15 cellular contexts compared by ENCODE assay signal in genomic region chr18:54787098-54787497, GRCh38. TPM values are rescaled to one million over a fixed set of nuclear protein-coding genes. Genes with fewer than 3 reads are reported as not detected.
A peak's percentile ranks its signal among the peaks of the same experiment; 100 is the strongest.
DNase-seq lines count a peak whose midpoint lies in the region; ATAC-seq, FAIRE-seq and TF ChIP-seq lines count a peak whose summit lies in the region.
"Had no signal": no experiment of that assay in that cellular context is flagged by ENCODE, and none has a peak within 500 bp of the region (broad histone marks: within the 10 kb centered on the region; RNA-seq: fewer than 3 reads in every experiment).

No MANE protein-coding gene starts in this region.

- intact Hi-C loops in endothelial cell of umbilical vein (cut with micrococcal nuclease) = no loop called here

- H3K9ac ChIP-seq in Loucy (ENCODE audit: low read depth, low read length, poor library complexity, severe bottlenecking) (no peak overlapping the region), endothelial cell of umbilical vein (replicated peaks; ENCODE audit: extremely low read depth, insufficient read depth, low read length) (no peak overlapping the region)

- POLR2A ChIA-PET in endothelial cell of umbilical vein (lab: Charles Lee) = no interaction called here

- H3K79me2 ChIP-seq in Loucy (ENCODE audit: insufficient read depth, low read length) (no peaks in the 10 kb centered on the region), endothelial cell of umbilical vein (ENCODE audit: control insufficient read depth, insufficient read depth, low read length) (no peaks in the 10 kb centered on the region), osteoblast (ENCODE audit: insufficient read depth, low read length) (no peaks in the 10 kb centered on the region)

- peaks cover 6% of the 10 kb centered on the region; the same call in 1 of the 2 replicates for H3F3A ChIP-seq in Loucy (ENCODE audit: low read depth)

- peak overlapping the region; percentile 19; the same call in 1 of the 2 replicates for H2AFZ ChIP-seq in Loucy (ENCODE audit: low read length)
- H2AFZ ChIP-seq in endothelial cell of umbilical vein (ENCODE audit: low read depth, low read length) = peak overlapping the region; percentile 19
- H2AFZ ChIP-seq in osteoblast (ENCODE audit: low read length) = peak overlapping the region; percentile 69

- H3K9me2 ChIP-seq in Loucy (replicated peaks; ENCODE audit: low read depth, low read length) = no peaks in the 10 kb centered on the region

- H3K27me3 ChIP-seq in Loucy (ENCODE audit: insufficient read depth, low read length, poor library complexity, severe bottlenecking) (no peaks in the 10 kb centered on the region), endothelial cell of umbilical vein (ENCODE audit: control insufficient read depth in 2 of 2, insufficient read depth in 2 of 2, low read length in 2 of 2) (no peaks in the 10 kb centered on the region), osteoblast (ENCODE audit: insufficient read depth, low read length) (no peaks in the 10 kb centered on the region)

- peaks cover 41% of the 10 kb centered on the region for H3K4me1 ChIP-seq in Loucy (ENCODE audit: insufficient read depth, low read length, poor library complexity, severe bottlenecking)
- no peaks in the 10 kb centered on the region for H3K4me1 ChIP-seq in endothelial cell of umbilical vein (ENCODE audit: control insufficient read depth, extremely low read depth, insufficient read depth, low read length)
- peaks cover 15% of the 10 kb centered on the region for H3K4me1 ChIP-seq in osteoblast (ENCODE audit: insufficient read depth, low read length)

- no peak for FAIRE-seq in endothelial cell of umbilical vein (lab: Jason Lieb, UNC)
- FAIRE-seq: RCC 7860 had no signal

- H3K4me2 ChIP-seq in Loucy (ENCODE audit: low read depth, low read length, poor library complexity, severe bottlenecking) (peak overlapping the region; percentile 56), endothelial cell of umbilical vein (ENCODE audit: insufficient read depth, low read length) (no peak overlapping the region), osteoblast (ENCODE audit: insufficient read depth, low read length) (peak overlapping the region; percentile 42)

- H3K36me3 ChIP-seq in Loucy (ENCODE audit: insufficient read depth, low read length) (no peaks in the 10 kb centered on the region), endothelial cell of umbilical vein (ENCODE audit: control insufficient read depth in 2 of 2, extremely low read depth in 1 of 2, insufficient read depth in 2 of 2, low read length in 2 of 2) (no peaks in the 10 kb centered on the region), osteoblast (ENCODE audit: insufficient read depth, low read length) (no peaks in the 10 kb centered on the region)

- no peaks in the 10 kb centered on the region for H3K9me1 ChIP-seq in endothelial cell of umbilical vein (replicated peaks; ENCODE audit: control insufficient read depth, extremely low read depth, insufficient read depth, low read length)

- H3K4me3 ChIP-seq in Loucy (ENCODE audit: low read length, poor library complexity, severe bottlenecking) (peak overlapping the region; percentile 14), endothelial cell of umbilical vein (replicated peaks in 1 of 3; ENCODE audit: insufficient read depth in 1 of 3, low read depth in 1 of 3, low read length in 3 of 3) (no peak overlapping the region), osteoblast (ENCODE audit: insufficient read depth, low read length) (no peak overlapping the region)

- H3K9me3 ChIP-seq in Loucy (ENCODE audit: insufficient read depth, low read depth, low read length) (no peaks in the 10 kb centered on the region), endothelial cell of umbilical vein (replicated peaks; ENCODE audit: control insufficient read depth, insufficient read depth, low read length) (no peaks in the 10 kb centered on the region), osteoblast (ENCODE audit: low read depth, low read length) (no peaks in the 10 kb centered on the region)

- H4K20me1 ChIP-seq in Loucy (ENCODE audit: insufficient read depth, low read length, poor library complexity, severe bottlenecking) (no peaks in the 10 kb centered on the region), endothelial cell of umbilical vein (replicated peaks; ENCODE audit: control insufficient read depth, extremely low read depth, insufficient read depth, low read length) (no peaks in the 10 kb centered on the region), osteoblast (ENCODE audit: insufficient read depth, low read length) (no peaks in the 10 kb centered on the region)

- dilution Hi-C loops in endothelial cell of umbilical vein (cut with MboI; ENCODE audit: extremely low pct_ligation_motif_present, low sequenced_read_pairs) = no loop called here

- no TSS peak for BruUV-seq in endothelial cell of umbilical vein (replicated peaks; lab: Mats Ljungman, UMichigan)

- CTCF ChIA-PET in endothelial cell of umbilical vein (lab: Charles Lee) = interaction anchor here (1.2 to 1.8 kb wide), 2 partner anchors 12 to 196 kb away, joined by 3 to 11 read pairs; no protein-coding TSS in a partner anchor

- no peak for ATAC-seq in HG03196 (IDR thresholded peaks at IDR 0.05; ENCODE audit: unreplicated experiment)
- ATAC-seq: HCT116 had no signal

- TF ChIP-seq POLR2A in endothelial cell of umbilical vein (IDR thresholded peaks at IDR 0.05; ENCODE audit: low read depth, low read length) = no peak

- in situ Hi-C loops in G401 (cut with HindIII; ENCODE audit: low sequenced_read_pairs) = no loop called here

- DNase-seq in G401 (ENCODE audit: low spot score) = peak; percentile 11
- DNase-seq in endothelial cell of umbilical vein (ENCODE audit: low read depth, low spot score) = no peak
- DNase-seq in osteoblast (ENCODE audit: insufficient read length, low spot score, missing footprints) = no peak
- DNase-seq in EL = no peak
- DNase-seq in NCI-H146 (lab: John Stamatoyannopoulos, UW) = no peak
- no peak for DNase-seq in activated CD4-positive, alpha-beta T cell treated with anti-CD3 and anti-CD28 coated beads, Interleukin-2, amount 50 U/mL, for 4 hours
- DNase-seq: CD8-positive, alpha-beta memory T cell; NCI-H1092; NCI-H2029; NCI-H524; SHP77 treated with DMSO at 0.1 percent for 48 hours had no signal

- H3K27ac ChIP-seq in endothelial cell of umbilical vein (ENCODE audit: insufficient read depth, low read depth, low read length) (no peak overlapping the region), osteoblast (ENCODE audit: low read depth, low read length) (peak overlapping the region; percentile 48)

- TF ChIP-seq CTCF in Loucy (conservative IDR thresholded peaks at IDR 0.05; ENCODE audit: low read length) (no peak), endothelial cell of umbilical vein (IDR thresholded peaks at IDR 0.05; ENCODE audit: extremely low read depth in 1 of 2, insufficient read depth in 1 of 2, low read depth in 1 of 2, low read length in 2 of 2) (no peak), osteoblast (IDR thresholded peaks at IDR 0.05; ENCODE audit: extremely low read depth, low read depth, low read length) (no peak)

TF ChIP-seq in endothelial cell of umbilical vein, 7 proteins besides CTCF, POLR2A, EP300 and RAD21:
- TF ChIP-seq FOS (IDR thresholded peaks at IDR 0.05; ENCODE audit: borderline replicate concordance, insufficient read depth, low read length) = no peak
- TF ChIP-seq MAX (IDR thresholded peaks at IDR 0.05; ENCODE audit: insufficient read depth, insufficient read length) = peak; percentile 69

RNA-seq across cellular contexts. Expression of gene RAB27B, which starts 41.2 kb away (rescaled TPM):
- not detected in 2 replicates for total RNA-seq in G401 (2014; rRNA removed; shearing (Covaris generic))
- total RNA-seq in endothelial cell of umbilical vein (0.09 TPM in 1 of 2 replicates, not detected in the other), osteoblast (55.7 and 99.0 TPM in 2 replicates)
- polyA plus RNA-seq in endothelial cell of umbilical vein = not detected in 2 replicates
- polyA plus RNA-seq in endothelial cell of umbilical vein (2011; cell fraction: cytosol; rRNA removed) = 0.01 TPM in 2 replicates
- 0.01 and 0.03 TPM in 2 replicates for polyA plus RNA-seq in endothelial cell of umbilical vein (2011; cell fraction: nucleus; rRNA removed)
- 0.07 TPM in 1 of 2 replicates, not detected in the other for polyA plus RNA-seq in endothelial cell of umbilical vein (2012)
- 0.02 TPM in 1 of 2 replicates, not detected in the other for polyA minus RNA-seq in endothelial cell of umbilical vein
- 7.2 TPM for polyA minus RNA-seq in endothelial cell of umbilical vein (2011; cell fraction: cytosol; rRNA and poly(A)+ RNA removed)
- 0.05 TPM in 1 of 2 replicates, not detected in the other for polyA minus RNA-seq in endothelial cell of umbilical vein (2011; cell fraction: nucleus; rRNA and poly(A)+ RNA removed)

Comparison
In these comparisons a context has a peak if more than half of its experiments do, and no peak if none do; other contexts are left out.
1. H2AFZ ChIP-seq: peak in every context shown above with its lines; median percentile 69 in osteoblast; 19 in Loucy; 19 in endothelial cell of umbilical vein.
2. RNA of gene RAB27B, which starts 41.2 kb away (total RNA-seq): 55.7 to 99.0 TPM in osteoblast; not detected in G401 and 0.09 TPM in endothelial cell of umbilical vein; every median in the first group is over 10 times any median in the second.